ENCODE assay signal across 8 cellular contexts in the genomic region with DNA sequence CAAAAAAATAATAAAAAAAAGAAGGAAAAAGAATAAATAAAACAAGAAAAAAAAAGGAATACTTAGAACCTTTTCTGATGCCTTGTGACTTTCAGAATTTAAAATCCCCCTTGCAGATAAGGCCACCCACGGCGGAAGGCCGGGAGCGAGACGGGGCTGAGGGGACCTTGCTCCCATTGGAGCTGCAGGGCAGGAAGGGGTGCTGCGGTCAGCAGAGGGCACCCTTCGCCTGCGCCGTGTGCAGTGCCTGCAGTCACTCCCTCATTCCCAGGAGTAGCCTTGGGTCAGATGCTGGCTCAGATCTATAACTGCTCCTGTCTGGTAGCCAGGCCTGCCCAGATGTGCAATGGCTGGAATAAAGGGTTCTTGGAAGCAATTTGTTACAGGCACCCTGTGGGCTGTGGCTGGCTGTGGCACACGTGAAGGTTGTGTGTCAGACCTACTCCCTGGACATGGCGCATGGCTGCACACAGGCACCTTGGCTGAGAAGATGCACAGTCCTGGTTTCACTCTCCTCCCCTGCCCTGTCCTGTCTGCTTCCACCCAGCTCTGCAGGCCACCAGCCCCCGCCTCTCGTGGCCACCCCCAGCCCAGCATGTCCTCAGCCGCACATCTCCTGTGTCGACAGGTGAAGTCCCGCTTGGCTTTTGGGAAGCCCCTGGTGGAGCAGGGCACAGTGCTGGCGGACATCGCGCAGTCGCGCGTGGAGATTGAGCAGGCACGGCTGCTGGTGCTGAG. TPM values are rescaled to one million over a fixed set of nuclear protein-coding genes. Genes with fewer than 3 reads are reported as not detected.
DNase-seq lines count a peak whose midpoint lies in the region; ATAC-seq and TF ChIP-seq lines count a peak whose summit lies in the region.

No MANE protein-coding gene starts in this region.

- ATAC-seq in GM21737 (IDR thresholded peaks at IDR 0.05; ENCODE audit: unreplicated experiment): no peak

- intact Hi-C loops in testis (cut with DNase I; ENCODE audit: low total_unique reads): no loop called here

- 63 to 72% methylated on average over 21 to 23 of the region's 23 CpGs for WGBS in testis, 2 donors

- H3K36me3 ChIP-seq in GM06990 (ENCODE audit: control insufficient read depth, insufficient read depth, low read length) (peaks cover 11% of the 10 kb centered on the region), MM.1S (replicated peaks; ENCODE audit: insufficient read depth, low read length) (no peaks in the 10 kb centered on the region), brain microvascular endothelial cell (replicated peaks) (no peaks in the 10 kb centered on the region), testis (ENCODE audit: low read depth, missing control alignments) (no peaks in the 10 kb centered on the region)

- H3K4me1 ChIP-seq in MM.1S (ENCODE audit: low read length) (no peaks in the 10 kb centered on the region), testis (peaks cover 29% of the 10 kb centered on the region)

- H3K4me2 ChIP-seq in MM.1S (ENCODE audit: low read depth, low read length): no peak overlapping the region

- H3K9me3 ChIP-seq in MM.1S (replicated peaks; ENCODE audit: insufficient read depth, low read length) (no peaks in the 10 kb centered on the region), testis (no peaks in the 10 kb centered on the region)

- H3K4me3 ChIP-seq in GM06990 (replicated peaks; ENCODE audit: low read depth, low read length) (no peak overlapping the region), MM.1S (ENCODE audit: low read length) (no peak overlapping the region), brain microvascular endothelial cell (ENCODE audit: low read depth, low read length) (no peak overlapping the region), testis (no peak overlapping the region)

- DNase-seq in GM06990 (ENCODE audit: extremely low read depth, insufficient read length): no peak
- no peak for DNase-seq in MM.1S
- no peak for DNase-seq in brain microvascular endothelial cell
- DNase-seq in islet precursor cell: peak; percentile 90
- DNase-seq in testis: peak; percentile 74
- DNase-seq in NCI-H187 treated with DMSO at 0.1 percent for 48 hours (lab: John Stamatoyannopoulos, UW): no peak
- no peak for DNase-seq in activated CD4-positive, alpha-beta T cell treated with anti-CD3 and anti-CD28 coated beads, Interleukin-2, amount 50 U/mL, for 4 hours

- no peaks in the 10 kb centered on the region for H3F3A ChIP-seq in MM.1S (ENCODE audit: insufficient read depth, low read length)

- TF ChIP-seq POLR2A in testis (IDR thresholded peaks at IDR 0.05): no peak

- in situ Hi-C loops in brain microvascular endothelial cell (cut with HindIII; ENCODE audit: low pct_ligation_motif_present, low sequenced_read_pairs): no loop called here

- H3K27ac ChIP-seq in MM.1S (ENCODE audit: low read length) (no peak overlapping the region), brain microvascular endothelial cell (no peak overlapping the region), testis (peak overlapping the region; percentile 5 to 12)

- no peak overlapping the region for H2AFZ ChIP-seq in MM.1S (ENCODE audit: low read length)

- H3K9ac ChIP-seq in MM.1S (ENCODE audit: low read length): no peak overlapping the region

- TF ChIP-seq CTCF in GM06990 (IDR thresholded peaks at IDR 0.05; ENCODE audit: insufficient read depth, low read length, poor library complexity, severe bottlenecking) (peak; percentile 87), MM.1S (IDR thresholded peaks at IDR 0.05; ENCODE audit: low read length) (peak; percentile 29), brain microvascular endothelial cell (IDR thresholded peaks at IDR 0.05; ENCODE audit: low read depth, low read length, missing control alignments) (peak; percentile 82), testis (IDR thresholded peaks at IDR 0.05) (peak; percentile 59 to 74 (median 65))

- H3K79me2 ChIP-seq in MM.1S (ENCODE audit: low read length): no peaks in the 10 kb centered on the region

- no peaks in the 10 kb centered on the region for H4K20me1 ChIP-seq in MM.1S (ENCODE audit: insufficient read depth, low read length)

- H3K27me3 ChIP-seq in GM06990 (replicated peaks; ENCODE audit: control insufficient read depth, insufficient read depth, low read length): no peaks in the 10 kb centered on the region
- H3K27me3 ChIP-seq in MM.1S (replicated peaks; ENCODE audit: insufficient read depth, low read length): no peaks in the 10 kb centered on the region
- H3K27me3 ChIP-seq in brain microvascular endothelial cell (replicated peaks): no peaks in the 10 kb centered on the region
- no peaks in the 10 kb centered on the region for H3K27me3 ChIP-seq in testis

- no peaks in the 10 kb centered on the region for H3K9me2 ChIP-seq in MM.1S (replicated peaks; ENCODE audit: insufficient read depth, low read length)

RNA-seq across cellular contexts. Expression of a gene that starts 13.4 kb away (rescaled TPM):
- total RNA-seq in testis: 10 to 100 TPM; 58.4 to 76.6 TPM
- 96.4 TPM for polyA plus RNA-seq in testis (ENCODE audit: insufficient read depth, low read depth, low replicate concordance)

Comparison
In these comparisons a context has a peak if more than half of its experiments do, and no peak if none do; other contexts are left out.
1. DNase-seq: peak in islet precursor cell (single experiment) and testis (single experiment); none in GM06990 (single experiment), MM.1S (single experiment), brain microvascular endothelial cell (single experiment), NCI-H187 treated with DMSO at 0.1 percent for 48 hours (single experiment) and activated CD4-positive, alpha-beta T cell treated with anti-CD3 and anti-CD28 coated beads, Interleukin-2, amount 50 U/mL, for 4 hours (0 of 2).
2. CTCF ChIP-seq: peak in every context shown above with its lines; median percentile 87 in GM06990; 82 in brain microvascular endothelial cell; 65 in testis; 29 in MM.1S.
3. H3K27ac ChIP-seq: peak in testis (2 of 2); none in MM.1S (single experiment) and brain microvascular endothelial cell (single experiment).